In genomic region chr13:114328034-114328433, GRCh38 we compare ENCODE assay signal across 23 cellular contexts.
"Had no signal": no experiment of that assay in that cellular context is flagged by ENCODE, and none has a peak within 500 bp of the region (broad histone marks: within the 10 kb centered on the region; RNA-seq: fewer than 3 reads in every experiment).

No MANE protein-coding gene starts in this region.

- H3K9me3 ChIP-seq: adrenal gland, gastroesophageal sphincter, lower lobe of right lung, prostate gland, right lobe of liver, spleen, suprapubic skin, upper lobe of left lung had no signal

- H3K4me3 Mint-ChIP-seq: activated CD4-positive, alpha-beta memory T cell treated with anti-CD3 and anti-CD28 coated beads, Interleukin-2, amount 10 ng/mL, durations not matched to agents 7 days and 5 days; activated T-helper 1 cell treated with anti-CD3 and anti-CD28 coated beads, Interleukin-12 subunit alpha, Interleukin-12 subunit beta, Interleukin-2, Interleukin-4 antibody, amounts not matched to agents 30 ng/mL and 10 ng/mL and 1 ng/mL, durations not matched to agents 14 hours and 24 hours and 36 hours; natural killer cell; T-cell had no signal

- DNase-seq: activated CD4-positive, alpha-beta memory T cell treated with anti-CD3 and anti-CD28 coated beads, Interleukin-2, amount 10 ng/mL, durations not matched to agents 7 days and 5 days; activated naive CD4-positive, alpha-beta T cell; adrenal gland; central memory CD4-positive, alpha-beta T cell; effector memory CD4-positive, alpha-beta T cell; lower lobe of right lung; natural killer cell; occipital lobe; right lobe of liver; spleen; stimulated activated CD4-positive, alpha-beta T cell treated with anti-CD3 and anti-CD28 coated beads, Interleukin-2, amount 100 ng/mL, for 24 hours; stimulated activated naive CD4-positive, alpha-beta T cell treated with Interleukin-2 at 50 U/mL for 16 hours; T-cell; upper lobe of left lung had no signal

- H3K9me3 Mint-ChIP-seq: activated CD4-positive, alpha-beta memory T cell treated with anti-CD3 and anti-CD28 coated beads, Interleukin-2, amount 10 ng/mL, durations not matched to agents 7 days and 5 days; activated T-helper 1 cell treated with anti-CD3 and anti-CD28 coated beads, Interleukin-12 subunit alpha, Interleukin-12 subunit beta, Interleukin-2, Interleukin-4 antibody, amounts not matched to agents 30 ng/mL and 10 ng/mL and 1 ng/mL, durations not matched to agents 14 hours and 24 hours and 36 hours; natural killer cell; T-cell had no signal

- H3K4me3 ChIP-seq: adrenal gland, coronary artery, gastroesophageal sphincter, hepatocyte, lower lobe of right lung, prostate gland, right lobe of liver, SK-N-MC, spleen, suprapubic skin, upper lobe of left lung had no signal

- ATAC-seq: activated CD4-positive, CD25-positive, alpha-beta regulatory T cell treated with anti-CD3 and anti-CD28 coated beads, Interleukin-2, amount 50 U/mL, for 24 hours; gastroesophageal sphincter; lower lobe of right lung; T-cell had no signal

- H3K4me1 ChIP-seq: adrenal gland, prostate gland, suprapubic skin had no signal

- H3K27me3 Mint-ChIP-seq: activated CD4-positive, alpha-beta memory T cell treated with anti-CD3 and anti-CD28 coated beads, Interleukin-2, amount 10 ng/mL, durations not matched to agents 7 days and 5 days; T-cell had no signal

- H3K27ac Mint-ChIP-seq: activated T-helper 1 cell treated with anti-CD3 and anti-CD28 coated beads, Interleukin-12 subunit alpha, Interleukin-12 subunit beta, Interleukin-2, Interleukin-4 antibody, amounts not matched to agents 30 ng/mL and 10 ng/mL and 1 ng/mL, durations not matched to agents 14 hours and 24 hours and 36 hours had no signal

- H3K27me3 ChIP-seq: adrenal gland, gastroesophageal sphincter, hepatocyte, right lobe of liver, spleen, suprapubic skin, upper lobe of left lung had no signal

- H3K27ac ChIP-seq: adrenal gland, coronary artery, epithelial cell of prostate, gastroesophageal sphincter, hepatocyte, lower lobe of right lung, prostate gland, right lobe of liver, SK-N-MC, spleen, suprapubic skin, upper lobe of left lung had no signal
